In the genomic region with DNA sequence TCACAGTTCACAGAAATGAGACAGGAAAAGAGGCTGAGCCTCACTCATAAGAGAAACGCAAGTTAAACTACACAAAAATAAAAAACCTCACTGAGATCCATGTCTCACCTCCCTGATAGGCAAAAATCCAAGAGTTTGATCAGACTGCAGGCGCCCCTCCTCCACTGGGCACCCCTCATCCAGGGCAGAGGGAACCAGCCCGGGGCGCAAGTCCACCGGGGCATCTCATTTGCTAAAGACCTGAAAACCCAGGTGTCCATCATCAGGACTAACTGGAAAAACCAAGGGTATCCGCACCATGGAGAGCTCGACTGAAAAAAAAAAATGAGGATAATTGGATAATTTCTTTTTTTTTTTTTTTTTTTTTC, we compare ENCODE assay signal across 10 cellular contexts. TPM values are rescaled to one million over a fixed set of nuclear protein-coding genes. Genes with fewer than 3 reads are reported as not detected.
A peak's percentile ranks its signal among the peaks of the same experiment; 100 is the strongest.
DNase-seq lines count a peak whose midpoint lies in the region; ATAC-seq, FAIRE-seq and TF ChIP-seq lines count a peak whose summit lies in the region.
"Had no signal": no experiment of that assay in that cellular context is flagged by ENCODE, and none has a peak within 500 bp of the region (broad histone marks: within the 10 kb centered on the region; RNA-seq: fewer than 3 reads in every experiment).

No MANE protein-coding gene starts in this region.

- no peaks in the 10 kb centered on the region for H3K36me3 Mint-ChIP-seq in activated naive CD8-positive, alpha-beta T cell treated with anti-CD3 and anti-CD28 coated beads, Interleukin-2, amount 50 U/mL, for 24 hours (ENCODE audit: low read depth)
- H3K36me3 Mint-ChIP-seq in mesothelial cell of epicardium, result no peaks in the 10 kb centered on the region

- no peak for FAIRE-seq in A549 (lab: Jason Lieb, UNC)

- TF ChIP-seq EP300 in A549 (IDR thresholded peaks at IDR 0.05), result no peak

- DNase-seq in A549 (ENCODE audit: low read depth in 1 of 2, low spot score in 1 of 2) (no peak), HAP-1 (ENCODE audit: low spot score in 2 of 2) (no peak), mesothelial cell of epicardium (ENCODE audit: low spot score in 2 of 2, unreplicated experiment in 2 of 2) (no peak), islet precursor cell (no peak)
- DNase-seq in activated naive CD8-positive, alpha-beta T cell treated with anti-CD3 and anti-CD28 coated beads, Interleukin-2, amount 50 U/mL, for 24 hours, result no peak
- DNase-seq in activated effector memory CD4-positive, alpha-beta T cell treated with Interleukin-2 at 50 U/mL for 16 hours, result no peak

- no peaks in the 10 kb centered on the region; the same call in 1 of the 2 replicates for H3K27me3 ChIP-seq in HAP-1 (ENCODE audit: low read depth)

- peaks cover 5% of the 10 kb centered on the region for H3K4me1 Mint-ChIP-seq in activated naive CD8-positive, alpha-beta T cell treated with anti-CD3 and anti-CD28 coated beads, Interleukin-2, amount 50 U/mL, for 24 hours
- peaks cover 6% of the 10 kb centered on the region for H3K4me1 Mint-ChIP-seq in mesothelial cell of epicardium

- H3K4me1 ChIP-seq in A549 (0 out of 3 replicates have a peak, but pooled peaks cover 5% of the 10 kb centered on the region), HAP-1 (peaks cover 5% of the 10 kb centered on the region)

- 73% methylated on average over 7 of the region's 7 CpGs for WGBS in A549 (ENCODE audit: missing lambda C conversion rate)

- H3K9me3 ChIP-seq in A549 (no peaks in the 10 kb centered on the region), HAP-1 (no peaks in the 10 kb centered on the region)

- H3K4me2 ChIP-seq in A549, result peak overlapping the region; percentile 100

- TF ChIP-seq CTCF in A549 (IDR thresholded peaks at IDR 0.05), result no peak
- no peak for TF ChIP-seq CTCF in mesothelial cell of epicardium (IDR thresholded peaks at IDR 0.05; ENCODE audit: unreplicated experiment)

- H3K9me3 Mint-ChIP-seq in activated naive CD8-positive, alpha-beta T cell treated with anti-CD3 and anti-CD28 coated beads, Interleukin-2, amount 50 U/mL, for 24 hours, result no peaks in the 10 kb centered on the region
- no peaks in the 10 kb centered on the region for H3K9me3 Mint-ChIP-seq in mesothelial cell of epicardium

- no peak overlapping the region; a peak in 1 of 6 replicates for H3K27ac ChIP-seq in A549

- in situ Hi-C loops in HAP-1 (cut with MboI; ENCODE audit: low sequenced_read_pairs), result no loop called here

- POLR2A ChIA-PET in A549 (lab: Yijun Ruan, JAX), result no interaction called here

- ATAC-seq in A549, result no peak
- ATAC-seq in activated naive CD8-positive, alpha-beta T cell treated with anti-CD3 and anti-CD28 coated beads, Interleukin-2, amount 50 U/mL, for 24 hours, result no peak
- no peak for ATAC-seq in HG03025 (IDR thresholded peaks at IDR 0.05; ENCODE audit: low FRiP score, unreplicated experiment)
- ATAC-seq in GM18520 (IDR thresholded peaks at IDR 0.05; ENCODE audit: unreplicated experiment), result no peak

- no peaks in the 10 kb centered on the region for H3K36me3 ChIP-seq in HAP-1 (replicated peaks)

- no peak for TF ChIP-seq POLR2A in A549 (IDR thresholded peaks at IDR 0.05; ENCODE audit: low read length)

- no peak overlapping the region for H3K27ac Mint-ChIP-seq in activated naive CD8-positive, alpha-beta T cell treated with anti-CD3 and anti-CD28 coated beads, Interleukin-2, amount 50 U/mL, for 24 hours
- H3K27ac Mint-ChIP-seq in mesothelial cell of epicardium, result no peak overlapping the region

- H3K27me3 Mint-ChIP-seq in activated naive CD8-positive, alpha-beta T cell treated with anti-CD3 and anti-CD28 coated beads, Interleukin-2, amount 50 U/mL, for 24 hours, result peaks cover 49% of the 10 kb centered on the region
- H3K27me3 Mint-ChIP-seq in mesothelial cell of epicardium (ENCODE audit: low read depth), result peaks cover 70% of the 10 kb centered on the region

- TF ChIP-seq RAD21 in A549 (conservative IDR thresholded peaks at IDR 0.05 in 1 of 2, IDR thresholded peaks at IDR 0.05 in 1 of 2), result no peak

- peak overlapping the region; percentile 50 for H3K4me3 Mint-ChIP-seq in activated naive CD8-positive, alpha-beta T cell treated with anti-CD3 and anti-CD28 coated beads, Interleukin-2, amount 50 U/mL, for 24 hours
- peak overlapping the region; percentile 65 for H3K4me3 Mint-ChIP-seq in mesothelial cell of epicardium

- H3K4me3 ChIP-seq in A549, result peak overlapping the region; percentile 76
- H3K4me3 ChIP-seq in HAP-1, result peak overlapping the region; percentile 50

- CTCF ChIA-PET in A549 (lab: Yijun Ruan, JAX), result interaction anchor here (0.9 to 1.9 kb wide), 5 partner anchors 11 to 58 kb away, joined by 3 to 5 read pairs (median 5); a partner anchor contains a TSS

TF ChIP-seq in A549, 52 proteins besides CTCF, POLR2A, EP300 and RAD21 (continues in another document):
- TF ChIP-seq, protein P1, sequence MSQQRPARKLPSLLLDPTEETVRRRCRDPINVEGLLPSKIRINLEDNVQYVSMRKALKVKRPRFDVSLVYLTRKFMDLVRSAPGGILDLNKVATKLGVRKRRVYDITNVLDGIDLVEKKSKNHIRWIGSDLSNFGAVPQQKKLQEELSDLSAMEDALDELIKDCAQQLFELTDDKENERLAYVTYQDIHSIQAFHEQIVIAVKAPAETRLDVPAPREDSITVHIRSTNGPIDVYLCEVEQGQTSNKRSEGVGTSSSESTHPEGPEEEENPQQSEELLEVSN (IDR thresholded peaks at IDR 0.05; ENCODE audit: borderline replicate concordance, low read depth), result no peak
- TF ChIP-seq, protein P2, sequence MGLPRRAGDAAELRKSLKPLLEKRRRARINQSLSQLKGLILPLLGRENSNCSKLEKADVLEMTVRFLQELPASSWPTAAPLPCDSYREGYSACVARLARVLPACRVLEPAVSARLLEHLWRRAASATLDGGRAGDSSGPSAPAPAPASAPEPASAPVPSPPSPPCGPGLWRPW (IDR thresholded peaks at IDR 0.05), result no peak
- TF ChIP-seq ZNF302 (CRISPR knock-in tag; IDR thresholded peaks at IDR 0.05) (no peak), MYC (IDR thresholded peaks at IDR 0.05; ENCODE audit: borderline replicate concordance, low read length) (no peak), PHF8 (IDR thresholded peaks at IDR 0.05; ENCODE audit: borderline replicate concordance, low read depth) (no peak), CBX2 (IDR thresholded peaks at IDR 0.05; ENCODE audit: borderline replicate concordance, low read depth) (no peak), TFCP2L1 (CRISPR knock-in tag; IDR thresholded peaks at IDR 0.05) (no peak), HDAC2 (IDR thresholded peaks at IDR 0.05) (no peak), POLR2AphosphoS2 (conservative IDR thresholded peaks at IDR 0.05; ENCODE audit: low read length) (no peak), MAFK (IDR thresholded peaks at IDR 0.05; ENCODE audit: partially characterized antibody) (no peak)
- TF ChIP-seq, protein P3, sequence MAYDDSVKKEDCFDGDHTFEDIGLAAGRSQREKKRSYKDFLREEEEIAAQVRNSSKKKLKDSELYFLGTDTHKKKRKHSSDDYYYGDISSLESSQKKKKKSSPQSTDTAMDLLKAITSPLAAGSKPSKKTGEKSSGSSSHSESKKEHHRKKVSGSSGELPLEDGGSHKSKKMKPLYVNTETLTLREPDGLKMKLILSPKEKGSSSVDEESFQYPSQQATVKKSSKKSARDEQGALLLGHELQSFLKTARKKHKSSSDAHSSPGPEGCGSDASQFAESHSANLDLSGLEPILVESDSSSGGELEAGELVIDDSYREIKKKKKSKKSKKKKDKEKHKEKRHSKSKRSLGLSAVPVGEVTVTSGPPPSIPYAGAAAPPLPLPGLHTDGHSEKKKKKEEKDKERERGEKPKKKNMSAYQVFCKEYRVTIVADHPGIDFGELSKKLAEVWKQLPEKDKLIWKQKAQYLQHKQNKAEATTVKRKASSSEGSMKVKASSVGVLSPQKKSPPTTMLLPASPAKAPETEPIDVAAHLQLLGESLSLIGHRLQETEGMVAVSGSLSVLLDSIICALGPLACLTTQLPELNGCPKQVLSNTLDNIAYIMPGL (CRISPR knock-in tag; IDR thresholded peaks at IDR 0.05; ENCODE audit: borderline replicate concordance), result no peak

RNA-seq across cellular contexts. Expression of a gene that starts 2.6 kb away (rescaled TPM):
- not detected in 2 replicates for polyA plus RNA-seq in A549 (2011; rRNA removed)
- not detected in 2 replicates for polyA plus RNA-seq in A549 (2012; cell fraction: cytosol; rRNA removed)
- polyA plus RNA-seq in A549 (2012; cell fraction: nucleus; rRNA removed), result not detected in 2 replicates
- not detected in 3 replicates for polyA plus RNA-seq in A549 (2017; fragmentation: RNase III; extraction: RNeasy Plus Mini Kit Qiagen cat#74134 plus additional on column Dnase treatment)
- 0.29 and 1.0 TPM in 2 replicates for polyA minus RNA-seq in A549 (2011; rRNA and poly(A)+ RNA removed)
- total RNA-seq in mesothelial cell of epicardium, result not detected in 3 replicates
- total RNA-seq: SK-MEL-5 had no signal
- polyA plus RNA-seq: esophagus had no signal

RNA-seq across cellular contexts. Expression of a gene that starts 10.8 kb away (rescaled TPM):
- polyA plus RNA-seq in A549 (2011; rRNA removed), result not detected in 2 replicates
- polyA plus RNA-seq in A549 (2012; cell fraction: cytosol; rRNA removed), result not detected in 2 replicates
- not detected in 2 replicates for polyA plus RNA-seq in A549 (2012; cell fraction: nucleus; rRNA removed)
- not detected in 3 replicates for polyA plus RNA-seq in A549 (2017; fragmentation: RNase III; extraction: RNeasy Plus Mini Kit Qiagen cat#74134 plus additional on column Dnase treatment)
- polyA minus RNA-seq in A549 (2011; rRNA and poly(A)+ RNA removed), result not detected in 2 replicates
- total RNA-seq in mesothelial cell of epicardium, result not detected in 3 replicates
- total RNA-seq: SK-MEL-5 had no signal
- polyA plus RNA-seq: esophagus had no signal

RNA-seq across cellular contexts. Expression of a gene that starts 16.5 kb away (rescaled TPM):
- polyA plus RNA-seq in A549 (2011; rRNA removed) (15.8 and 17.0 TPM in 2 replicates), A549 (2017; fragmentation: RNase III; extraction: RNeasy Plus Mini Kit Qiagen cat#74134 plus additional on column Dnase treatment) (24.6 to 28.4 TPM (median 25.9 TPM) in 3 replicates)
- 44.9 and 59.3 TPM in 2 replicates for polyA plus RNA-seq in A549 (2012; cell fraction: cytosol; rRNA removed)
- 83.4 and 117 TPM in 2 replicates for polyA plus RNA-seq in A549 (2012; cell fraction: nucleus; rRNA removed)
- polyA minus RNA-seq in A549 (2011; rRNA and poly(A)+ RNA removed), result 19.7 and 35.0 TPM in 2 replicates
- 43.5 to 45.8 TPM (median 44.5 TPM) in 3 replicates for total RNA-seq in mesothelial cell of epicardium

RNA-seq across cellular contexts. Expression of a gene that starts 17.7 kb away (rescaled TPM):
- polyA plus RNA-seq in A549 (2011; rRNA removed) (0.20 and 0.26 TPM in 2 replicates), A549 (2017; fragmentation: RNase III; extraction: RNeasy Plus Mini Kit Qiagen cat#74134 plus additional on column Dnase treatment) (0.23 to 0.68 TPM in 2 of 3 replicates, not detected in the other)
- polyA plus RNA-seq in A549 (2012; cell fraction: cytosol; rRNA removed), result 0.30 and 0.36 TPM in 2 replicates
- 0.30 TPM in 1 of 2 replicates, not detected in the other for polyA plus RNA-seq in A549 (2012; cell fraction: nucleus; rRNA removed)
- polyA minus RNA-seq in A549 (2011; rRNA and poly(A)+ RNA removed), result not detected in 2 replicates
- total RNA-seq in mesothelial cell of epicardium, result not detected in 3 replicates
- total RNA-seq: SK-MEL-5 had no signal

RNA-seq across cellular contexts. Expression of a gene that starts 21.5 kb away (rescaled TPM):
- polyA plus RNA-seq in A549 (2011; rRNA removed) (not detected in 2 replicates), A549 (2017; fragmentation: RNase III; extraction: RNeasy Plus Mini Kit Qiagen cat#74134 plus additional on column Dnase treatment) (0.51 to 1.3 TPM (median 0.58 TPM) in 3 replicates)
- polyA plus RNA-seq in A549 (2012; cell fraction: cytosol; rRNA removed), result 1.8 and 2.7 TPM in 2 replicates
- 1.2 and 2.6 TPM in 2 replicates for polyA plus RNA-seq in A549 (2012; cell fraction: nucleus; rRNA removed)
- polyA minus RNA-seq in A549 (2011; rRNA and poly(A)+ RNA removed), result 0.74 TPM in 1 of 2 replicates, not detected in the other
- total RNA-seq in mesothelial cell of epicardium, result not detected in 3 replicates
- total RNA-seq: SK-MEL-5 had no signal
